9 cellular contexts compared by ENCODE assay signal in genomic region chr19:48795855-48796142, GRCh38. TPM values are rescaled to one million over a fixed set of nuclear protein-coding genes. Genes with fewer than 3 reads are reported as not detected.
DNase-seq lines count a peak whose midpoint lies in the region; ATAC-seq and TF ChIP-seq lines count a peak whose summit lies in the region.
"Had no signal": no experiment of that assay in that cellular context is flagged by ENCODE, and none has a peak within 500 bp of the region (broad histone marks: within the 10 kb centered on the region; RNA-seq: fewer than 3 reads in every experiment).

No MANE protein-coding gene starts in this region.

- H3K4me3 ChIP-seq in body of pancreas (no peak overlapping the region), mesenchymal stem cell (ENCODE audit: insufficient read depth in 1 of 2, low read depth in 1 of 2, low read length in 2 of 2) (no peak overlapping the region)

- DNase-seq in HEK293T (ENCODE audit: extremely low spot score): peak; percentile 7
- DNase-seq in body of pancreas: peak in 1 of 4 donors; percentile 46
- no peak for DNase-seq in mesenchymal stem cell
- DNase-seq in SW 1271 (lab: John Stamatoyannopoulos, UW): no peak
- no peak for DNase-seq in NCI-H345 treated with DMSO at 0.1 percent for 48 hours (lab: John Stamatoyannopoulos, UW; ENCODE audit: unreplicated experiment)
- no peak for DNase-seq in retina

- peak overlapping the region in 1 of 2 experiments; percentile 48 for H3K18ac ChIP-seq in mesenchymal stem cell (ENCODE audit: low read depth in 1 of 2, low read length in 2 of 2)

- no peak overlapping the region for H3K23ac ChIP-seq in mesenchymal stem cell (ENCODE audit: low read length in 2 of 2)

- no peak overlapping the region for H2AFZ ChIP-seq in mesenchymal stem cell (ENCODE audit: low read depth, low read length)

- H2AK5ac ChIP-seq in mesenchymal stem cell (ENCODE audit: low read length, severe bottlenecking): peak overlapping the region; percentile 74

- H3K79me1 ChIP-seq in mesenchymal stem cell (replicated peaks; ENCODE audit: low read length, poor library complexity, severe bottlenecking): no peaks in the 10 kb centered on the region

- intact Hi-C loops in body of pancreas (cut with DNase I): loop anchor here (5.0 kb wide), 1 partner anchor 37 kb away; no protein-coding TSS in a partner anchor

- no peak overlapping the region for H2BK120ac ChIP-seq in mesenchymal stem cell (ENCODE audit: low read depth, low read length)

- 50 to 62% methylated on average over 1 to 3 of the region's 3 CpGs for WGBS in body of pancreas, 2 donors
- 74% methylated on average over 3 of the region's 3 CpGs for WGBS in mesenchymal stem cell

- peak overlapping the region; percentile 76 for H2BK5ac ChIP-seq in mesenchymal stem cell (ENCODE audit: low read depth, low read length, poor library complexity, severe bottlenecking)

- peak overlapping the region; percentile 87 for H4K8ac ChIP-seq in mesenchymal stem cell (ENCODE audit: low read length)

- H3K36me3 ChIP-seq in body of pancreas (replicated peaks in 1 of 2; ENCODE audit: insufficient read depth in 1 of 2, low read depth in 2 of 2) (peaks cover 0 to 2% of the 10 kb centered on the region in 2 donors), mesenchymal stem cell (ENCODE audit: control insufficient read depth in 1 of 2, insufficient read depth in 2 of 2, low read depth in 1 of 2, low read length in 2 of 2) (peaks cover 0 to 20% of the 10 kb centered on the region in 2 experiments)

- ATAC-seq in body of pancreas: peak; percentile 11

- H3K4ac ChIP-seq in mesenchymal stem cell (ENCODE audit: low read depth in 1 of 2, low read length in 2 of 2): no peak overlapping the region

- no peaks in the 10 kb centered on the region for H3K27me3 ChIP-seq in body of pancreas
- no peaks in the 10 kb centered on the region for H3K27me3 ChIP-seq in mesenchymal stem cell (ENCODE audit: control insufficient read depth in 1 of 2, insufficient read depth in 1 of 2, low read length in 2 of 2)

- H3K9me3 ChIP-seq in body of pancreas: no peaks in the 10 kb centered on the region
- no peaks in the 10 kb centered on the region for H3K9me3 ChIP-seq in mesenchymal stem cell (ENCODE audit: control insufficient read depth, low read length)

- no peak for TF ChIP-seq POLR2A in body of pancreas (IDR thresholded peaks at IDR 0.05)

- H3K9ac ChIP-seq in mesenchymal stem cell (ENCODE audit: low read length): peak overlapping the region; percentile 94

- POLR2A ChIA-PET in HEK293T (lab: Yijun Ruan, JAX): interaction anchor here (0.5 to 2.2 kb wide), 9 partner anchors 9 to 181 kb away, joined by 3 to 14 read pairs (median 3); partner anchors contain the start of genes BCAT2, CA11 and FAM83E

- no peak overlapping the region for H3K4me2 ChIP-seq in mesenchymal stem cell (ENCODE audit: low read length, poor library complexity, severe bottlenecking)

- no peak overlapping the region for H3K14ac ChIP-seq in mesenchymal stem cell (ENCODE audit: low read length in 2 of 2)

- peak overlapping the region; percentile 86 for H2BK15ac ChIP-seq in mesenchymal stem cell (ENCODE audit: low read depth, poor library complexity, severe bottlenecking)

- no peak overlapping the region for H2BK12ac ChIP-seq in mesenchymal stem cell (ENCODE audit: low read length in 2 of 2)

- H3K4me1 ChIP-seq in body of pancreas (peaks cover 17% of the 10 kb centered on the region), mesenchymal stem cell (ENCODE audit: control insufficient read depth, insufficient read depth, low read depth, low read length) (peaks cover 23% of the 10 kb centered on the region)

- TF ChIP-seq CTCF in body of pancreas (IDR thresholded peaks at IDR 0.05): no peak

- no peak overlapping the region for H4K91ac ChIP-seq in mesenchymal stem cell (ENCODE audit: low read length)

- H3K27ac ChIP-seq in body of pancreas: peak overlapping the region in 3 of 4 donors; percentile 76 to 82 (median 81)
- peak overlapping the region; percentile 85 for H3K27ac ChIP-seq in mesenchymal stem cell (ENCODE audit: low read length, poor library complexity, severe bottlenecking)
- H3K27ac ChIP-seq in temporal lobe (ENCODE audit: low read depth, low read length): peak overlapping the region; percentile 9

- CTCF ChIA-PET in HEK293T (lab: Yijun Ruan, JAX): interaction anchor here (0.5 to 1.6 kb wide), 16 partner anchors 11 to 345 kb away, joined by 3 to 10 read pairs (median 4); partner anchors contain the start of gene BCAT2

TF ChIP-seq in HEK293T, 16 proteins besides CTCF, POLR2A, EP300 and RAD21:
- TF ChIP-seq FOXA1 (IDR thresholded peaks at IDR 0.05) (no peak), PKNOX1 (IDR thresholded peaks at IDR 0.05) (no peak), HDGF (IDR thresholded peaks at IDR 0.05; ENCODE audit: borderline replicate concordance) (no peak), L3MBTL2 (conservative IDR thresholded peaks at IDR 0.05) (no peak), ARNT (IDR thresholded peaks at IDR 0.05) (no peak), NFRKB (IDR thresholded peaks at IDR 0.05) (no peak)

RNA-seq across cellular contexts. Expression of gene BCAT2, which starts 15.0 kb away (rescaled TPM):
- total RNA-seq in body of pancreas (10 to 100 TPM; 34.5 to 56.0 TPM), temporal lobe (7.1 TPM)
- polyA plus RNA-seq in mesenchymal stem cell (2013, experiment 1 of 2): 37.6 TPM
- 34.7 TPM for polyA plus RNA-seq in mesenchymal stem cell (2013, experiment 2 of 2)

RNA-seq across cellular contexts. Expression of gene FGF21, which starts 40.5 kb away (rescaled TPM):
- total RNA-seq in body of pancreas (not detected), temporal lobe (not detected)
- polyA plus RNA-seq in mesenchymal stem cell (2013, experiment 1 of 2): not detected
- not detected for polyA plus RNA-seq in mesenchymal stem cell (2013, experiment 2 of 2)
- total RNA-seq: cerebellum, mesenteric fat pad had no signal

RNA-seq across cellular contexts. Expression of gene HSD17B14, which starts 40.5 kb away (rescaled TPM):
- total RNA-seq in body of pancreas (1 to 10 TPM; 2.1 to 3.3 TPM), temporal lobe (1.7 TPM)
- polyA plus RNA-seq in mesenchymal stem cell (2013, experiment 1 of 2): 45.5 TPM
- polyA plus RNA-seq in mesenchymal stem cell (2013, experiment 2 of 2): 46.0 TPM

RNA-seq across cellular contexts. Expression of gene FUT1, which starts 43.4 kb away (rescaled TPM):
- total RNA-seq in body of pancreas: 10 to 100 TPM; 14.8 to 79.1 TPM
- polyA plus RNA-seq in mesenchymal stem cell (2013, experiment 1 of 2): 0.12 TPM
- 0.10 TPM for polyA plus RNA-seq in mesenchymal stem cell (2013, experiment 2 of 2)
- total RNA-seq in temporal lobe: 0.49 TPM

RNA-seq across cellular contexts. Expression of gene IZUMO1, which starts 49.1 kb away (rescaled TPM):
- 10 to 100 TPM in 1 of 2 donors, 1 to 10 TPM in 1; 1.6 to 14.5 TPM for total RNA-seq in body of pancreas
- not detected for polyA plus RNA-seq in mesenchymal stem cell (2013, experiment 1 of 2)
- not detected for polyA plus RNA-seq in mesenchymal stem cell (2013, experiment 2 of 2)
- not detected for total RNA-seq in temporal lobe

Comparison
In these comparisons a context has a peak if more than half of its experiments do, and no peak if none do; other contexts are left out.
1. H3K27ac ChIP-seq: peak in every context shown above with its lines; median percentile 85 in mesenchymal stem cell; 81 in body of pancreas; 9 in temporal lobe.